1 cellular context compared by ENCODE assay signal in the genomic region with DNA sequence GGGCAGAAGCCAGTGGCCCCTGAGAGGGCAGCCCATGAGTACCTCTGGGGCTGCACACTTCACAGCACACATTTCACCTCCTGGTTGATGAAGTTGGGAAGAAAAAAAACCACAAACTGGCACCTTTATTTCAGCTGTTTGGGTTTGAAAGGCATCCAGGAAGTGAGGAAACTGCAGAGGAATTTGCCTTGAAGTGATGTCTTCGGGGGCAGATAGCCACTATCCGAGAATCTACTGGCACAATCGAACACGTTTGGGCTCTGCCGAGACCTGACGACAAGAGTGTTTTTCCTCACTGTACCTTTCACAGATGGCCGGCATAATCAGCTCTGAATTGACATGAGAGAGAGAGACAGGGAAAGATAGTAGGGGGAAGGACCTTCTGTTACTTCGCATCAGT.
TF ChIP-seq lines count a peak whose summit lies in the region.

No MANE protein-coding gene starts in this region.

TF ChIP-seq in H1, 55 proteins besides CTCF, POLR2A, EP300 and RAD21:
- TF ChIP-seq POLR2AphosphoS5 (IDR thresholded peaks at IDR 0.05; ENCODE audit: low read depth, low read length): peak; percentile 19; the same call in 1 of the 2 replicates
- TF ChIP-seq KDM1A (IDR thresholded peaks at IDR 0.05; ENCODE audit: borderline replicate concordance, low read length): no peak
